15 cellular contexts compared by ENCODE assay signal in the genomic region with DNA sequence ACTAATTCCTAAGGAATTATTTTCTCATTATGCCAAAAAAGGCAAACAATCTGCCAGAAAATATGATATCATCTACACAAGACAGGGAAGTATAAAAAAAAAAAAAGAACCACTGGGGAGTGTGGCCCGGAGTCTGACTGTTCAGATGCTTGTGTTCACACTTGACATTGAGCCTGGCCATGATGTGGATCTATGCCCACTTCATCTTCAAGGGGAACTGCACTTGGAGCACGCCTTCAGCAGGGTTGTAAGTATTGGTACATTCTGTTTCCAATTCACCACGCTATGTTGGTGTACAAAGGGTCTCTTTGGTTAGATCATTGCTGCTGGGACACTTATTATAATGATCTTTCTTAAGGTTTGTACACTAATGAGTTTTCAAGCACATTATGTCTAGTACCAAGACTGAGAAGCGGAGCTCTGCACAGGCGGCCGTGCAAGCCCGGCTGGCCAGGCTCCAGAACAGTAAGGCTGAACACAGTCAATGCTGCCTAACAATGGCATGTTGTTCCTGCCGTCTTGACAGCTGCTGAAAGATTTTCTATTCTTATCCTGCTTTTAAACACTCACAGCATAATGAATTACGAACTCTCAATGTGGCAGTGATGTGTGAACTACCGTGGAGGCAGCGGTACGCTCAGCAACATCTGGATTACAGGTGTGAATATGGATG.
DNase-seq lines count a peak whose midpoint lies in the region; ATAC-seq, FAIRE-seq and TF ChIP-seq lines count a peak whose summit lies in the region.
"Had no signal": no experiment of that assay in that cellular context is flagged by ENCODE, and none has a peak within 500 bp of the region (broad histone marks: within the 10 kb centered on the region; RNA-seq: fewer than 3 reads in every experiment).

No MANE protein-coding gene starts in this region.

- H3K27me3 ChIP-seq in bronchial epithelial cell (ENCODE audit: control insufficient read depth, insufficient read depth, low read length) = no peaks in the 10 kb centered on the region

- no peaks in the 10 kb centered on the region for H3K36me3 ChIP-seq in bronchial epithelial cell (ENCODE audit: control insufficient read depth, insufficient read depth, low read length)

- TF ChIP-seq CTCF in bronchial epithelial cell (IDR thresholded peaks at IDR 0.05; ENCODE audit: insufficient read depth, low read length, severe bottlenecking) (no peak), omental fat pad (IDR thresholded peaks at IDR 0.05) (no peak)

- FAIRE-seq in bronchial epithelial cell (lab: Jason Lieb, UNC) = peak; percentile 40

- in situ Hi-C loops in ACHN (cut with HindIII; ENCODE audit: low pct_ligation_motif_present, low pct_unique_long_range_greater_than_20kb, low sequenced_read_pairs) = no loop called here

- DNase-seq in Ammon's horn (ENCODE audit: low spot score) (peak; percentile 48), NCI-H2107 (lab: John Stamatoyannopoulos, UW) (peak; percentile 36), bronchial epithelial cell (ENCODE audit: low read depth) (no peak), pons (ENCODE audit: low spot score) (peak; percentile 57), T-helper 2 cell (no peak), omental fat pad (ENCODE audit: low spot score) (no peak), ACHN (no peak)
- DNase-seq: Calu3; CD4-positive, alpha-beta T cell; GDM1; NCI-H1436 treated with DMSO at 0.1 percent for 48 hours; NCI-H526; OCI-M1 had no signal

- ATAC-seq in omental fat pad (ENCODE audit: low FRiP score) = no peak
- ATAC-seq: GM23338 had no signal

- no peak overlapping the region for H3K4me3 ChIP-seq in bronchial epithelial cell (ENCODE audit: low read depth, low read length)
- H3K4me3 ChIP-seq: GM23338, SK-N-MC had no signal

Comparison
In these comparisons a context has a peak if more than half of its experiments do, and no peak if none do; other contexts are left out.
1. DNase-seq: peak in Ammon's horn (single experiment), NCI-H2107 (single experiment) and pons (single experiment); none in bronchial epithelial cell (single experiment), T-helper 2 cell (0 of 5), omental fat pad (single experiment) and ACHN (single experiment).